Comparison of ENCODE assay signal across 11 cellular contexts in genomic region chr10:88070080-88070880, GRCh38.
DNase-seq lines count a peak whose midpoint lies in the region; ATAC-seq and TF ChIP-seq lines count a peak whose summit lies in the region.
"Had no signal": no experiment of that assay in that cellular context is flagged by ENCODE, and none has a peak within 500 bp of the region (broad histone marks: within the 10 kb centered on the region; RNA-seq: fewer than 3 reads in every experiment).

No MANE protein-coding gene starts in this region.

- no peak for TF ChIP-seq CTCF in lung (IDR thresholded peaks at IDR 0.05; ENCODE audit: control extremely low read depth, extremely low read depth)

- H3K27me3 ChIP-seq in lung (ENCODE audit: control insufficient read depth, insufficient read depth): no peaks in the 10 kb centered on the region
- H3K27me3 ChIP-seq: adrenal gland had no signal

- H3K36me3 ChIP-seq in lung (ENCODE audit: control insufficient read depth in 2 of 2, insufficient read depth in 2 of 2, low read length in 2 of 2): no peaks in the 10 kb centered on the region
- H3K36me3 ChIP-seq: adrenal gland had no signal

- H3K4me3 ChIP-seq in lung: no peak overlapping the region
- H3K4me3 ChIP-seq: adrenal gland had no signal

- intact Hi-C loops in left cardiac atrium (cut with DNase I): no loop called here
- intact Hi-C loops in sciatic nerve (cut with DNase I): no loop called here

- H3K27ac ChIP-seq in lung (ENCODE audit: low read depth in 1 of 2, low read length in 1 of 2): no peak overlapping the region
- H3K27ac ChIP-seq: adrenal gland had no signal

- ATAC-seq in GM18508 (IDR thresholded peaks at IDR 0.05; ENCODE audit: insufficient read depth, unreplicated experiment) (peak; percentile 42), GM21825 (IDR thresholded peaks at IDR 0.05; ENCODE audit: unreplicated experiment) (peak; percentile 56), lung (ENCODE audit: insufficient read depth, low FRiP score) (peak; percentile 41), left cardiac atrium (no peak), sciatic nerve (no peak)

- 58 to 65% methylated on average over 10 of the region's 10 CpGs for WGBS in lung, 2 donors

- H3K9me3 ChIP-seq in lung (ENCODE audit: control insufficient read depth in 2 of 2, insufficient read depth in 1 of 2, low read length in 1 of 2): no peaks in the 10 kb centered on the region
- H3K9me3 ChIP-seq: adrenal gland had no signal

- peaks cover 3 to 7% of the 10 kb centered on the region in 2 donors for H3K4me1 ChIP-seq in lung (ENCODE audit: control insufficient read depth in 2 of 2, insufficient read depth in 2 of 2, low read length in 2 of 2)

- peak; percentile 66 for DNase-seq in LHCN-M2 (ENCODE audit: low read depth)
- no peak for DNase-seq in lung (ENCODE audit: low spot score)
- DNase-seq in left cardiac atrium: no peak
- no peak for DNase-seq in D341Med (ENCODE audit: low spot score)
- DNase-seq in sciatic nerve (ENCODE audit: low spot score): no peak
- no peak for DNase-seq in SK-N-DZ (ENCODE audit: low spot score)
- DNase-seq: adrenal gland, NCI-H1092 treated with DMSO at 0.1 percent for 48 hours, T-helper 2 cell had no signal

Comparison
In these comparisons a context has a peak if more than half of its experiments do, and no peak if none do; other contexts are left out.
1. ATAC-seq: peak in GM18508 (single experiment), GM21825 (single experiment) and lung (single experiment); none in left cardiac atrium (0 of 2) and sciatic nerve (single experiment).